Comparison of ENCODE assay signal across 8 cellular contexts in genomic region chr1:42923367-42924248, GRCh38.
DNase-seq lines count a peak whose midpoint lies in the region; ATAC-seq lines count a peak whose summit lies in the region.

No MANE protein-coding gene starts in this region.

- ATAC-seq in GM18502 (IDR thresholded peaks at IDR 0.05; ENCODE audit: poor library complexity, unreplicated experiment) (no peak), HG02759 (IDR thresholded peaks at IDR 0.05; ENCODE audit: unreplicated experiment) (no peak)

- CTCF ChIA-PET in activated naive CD4-positive, alpha-beta T cell treated with anti-CD3 and anti-CD28 coated beads, Interleukin-2, amount 10 ng/mL, durations not matched to agents 7 days and 5 days (lab: Charles Lee): interaction anchor here (0.7 to 6.4 kb wide), 23 partner anchors 8 to 157 kb away, joined by 3 to 128 read pairs (median 4); partner anchors contain the start of genes C1orf50, P3H1 and ZNF691

- H3K36me3 ChIP-seq in adipocyte (ENCODE audit: control insufficient read depth, insufficient read depth, low read length, severe bottlenecking): peaks cover 25% of the 10 kb centered on the region

- H3K27ac ChIP-seq in substantia nigra (ENCODE audit: low read depth, low read length, poor library complexity, severe bottlenecking): peak overlapping the region; percentile 94

- no peak for DNase-seq in activated naive CD4-positive, alpha-beta T cell treated with anti-CD3 and anti-CD28 coated beads, Interleukin-2, amount 10 ng/mL, durations not matched to agents 7 days and 5 days
- DNase-seq in activated naive CD4-positive, alpha-beta T cell treated with anti-CD3 and anti-CD28 coated beads, Interleukin-2, amount 50 U/mL, for 16 hours: no peak
- no peak for DNase-seq in adipocyte (ENCODE audit: low read depth)
- peak; percentile 41 for DNase-seq in inferior parietal cortex (ENCODE audit: extremely low spot score)
- peak in 4 of 49 donors; percentile 25 to 59 (median 50) for DNase-seq in substantia nigra (lab: John Stamatoyannopoulos, UW)
- DNase-seq in glomerular visceral epithelial cell (ENCODE audit: extremely low spot score): no peak

- no peaks in the 10 kb centered on the region for H3K27me3 Mint-ChIP-seq in activated naive CD4-positive, alpha-beta T cell treated with anti-CD3 and anti-CD28 coated beads, Interleukin-2, amount 10 ng/mL, durations not matched to agents 7 days and 5 days

- peaks cover 52% of the 10 kb centered on the region for H3K4me1 Mint-ChIP-seq in activated naive CD4-positive, alpha-beta T cell treated with anti-CD3 and anti-CD28 coated beads, Interleukin-2, amount 10 ng/mL, durations not matched to agents 7 days and 5 days

- peak overlapping the region; percentile 82 for H3K9ac ChIP-seq in adipocyte (ENCODE audit: low read length)

- no peaks in the 10 kb centered on the region for H3K9me3 Mint-ChIP-seq in activated naive CD4-positive, alpha-beta T cell treated with anti-CD3 and anti-CD28 coated beads, Interleukin-2, amount 10 ng/mL, durations not matched to agents 7 days and 5 days

- no peaks in the 10 kb centered on the region for H3K9me3 ChIP-seq in adipocyte (ENCODE audit: control insufficient read depth, low read length)

- peak overlapping the region; percentile 89 for H3K27ac Mint-ChIP-seq in activated naive CD4-positive, alpha-beta T cell treated with anti-CD3 and anti-CD28 coated beads, Interleukin-2, amount 10 ng/mL, durations not matched to agents 7 days and 5 days

- peak overlapping the region; percentile 84 for H3K4me3 ChIP-seq in adipocyte (ENCODE audit: low read length)

- H3K4me1 ChIP-seq in adipocyte (ENCODE audit: control insufficient read depth, insufficient read depth, low read length): no peaks in the 10 kb centered on the region

- no peaks in the 10 kb centered on the region for H3K27me3 ChIP-seq in adipocyte (replicated peaks; ENCODE audit: control insufficient read depth, insufficient read depth, low read length)

- peaks cover 34% of the 10 kb centered on the region for H3K36me3 Mint-ChIP-seq in activated naive CD4-positive, alpha-beta T cell treated with anti-CD3 and anti-CD28 coated beads, Interleukin-2, amount 10 ng/mL, durations not matched to agents 7 days and 5 days

- peak overlapping the region; percentile 77 for H3K4me3 Mint-ChIP-seq in activated naive CD4-positive, alpha-beta T cell treated with anti-CD3 and anti-CD28 coated beads, Interleukin-2, amount 10 ng/mL, durations not matched to agents 7 days and 5 days
